16 cellular contexts compared by ENCODE assay signal in the genomic region with DNA sequence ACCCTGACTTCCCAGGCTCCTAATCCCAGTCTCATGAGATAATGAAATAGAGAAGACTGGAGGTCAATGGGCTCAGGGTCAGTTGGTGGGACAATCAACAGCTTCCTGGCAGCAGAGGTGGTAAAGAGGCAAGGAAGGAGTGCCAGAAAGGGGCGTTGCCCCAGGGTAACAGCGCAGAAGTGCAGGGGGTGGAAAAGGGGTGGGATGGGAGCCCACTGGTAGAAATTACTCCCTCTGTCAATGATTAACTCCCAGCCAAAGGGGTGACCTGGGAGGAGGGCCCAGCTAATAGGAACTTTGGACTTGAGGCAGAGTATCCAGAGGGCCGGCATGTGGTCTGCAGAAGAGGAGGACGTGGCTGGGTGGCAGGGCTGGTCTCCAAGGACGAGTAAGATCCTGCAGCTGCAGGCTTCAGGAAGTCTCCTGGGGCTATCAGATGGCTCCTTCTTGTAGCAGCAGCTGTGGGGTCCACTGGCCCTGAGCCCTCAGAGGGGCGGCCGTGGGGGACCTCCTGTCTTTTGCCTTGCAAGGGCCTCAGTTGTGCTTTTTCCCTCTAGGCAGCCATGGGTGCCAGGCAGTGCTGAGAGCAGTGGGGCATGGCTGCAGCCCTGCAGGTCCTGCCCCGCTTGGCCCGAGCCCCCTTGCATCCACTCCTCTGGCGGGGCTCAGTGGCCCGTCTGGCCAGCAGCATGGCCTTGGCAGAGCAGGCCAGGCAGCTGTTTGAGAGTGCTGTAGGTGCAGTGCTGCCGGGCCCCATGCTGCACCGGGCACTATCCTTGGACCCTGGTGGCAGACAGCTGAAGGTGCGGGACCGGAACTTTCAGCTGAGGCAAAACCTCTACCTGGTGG. TPM values are rescaled to one million over a fixed set of nuclear protein-coding genes. Genes with fewer than 3 reads are reported as not detected.
A peak's percentile ranks its signal among the peaks of the same experiment; 100 is the strongest.
DNase-seq lines count a peak whose midpoint lies in the region; ATAC-seq and TF ChIP-seq lines count a peak whose summit lies in the region.
"Had no signal": no experiment of that assay in that cellular context is flagged by ENCODE, and none has a peak within 500 bp of the region (broad histone marks: within the 10 kb centered on the region; RNA-seq: fewer than 3 reads in every experiment).

No MANE protein-coding gene starts in this region.

- H2BK12ac ChIP-seq in H9 (ENCODE audit: insufficient read length, low read depth, low read length) = no peak overlapping the region

- no peaks in the 10 kb centered on the region for H3K79me1 ChIP-seq in H9 (ENCODE audit: insufficient read depth, low read depth, low read length, poor library complexity, severe bottlenecking)

- H2BK120ac ChIP-seq in H9 (ENCODE audit: low read depth, low read length, poor library complexity, severe bottlenecking) = no peak overlapping the region

- peaks cover 0 to 50% (median 19%) of the 10 kb centered on the region in 11 experiments; a peak in 12 of 22 replicates for H4K20me1 ChIP-seq in BLaER1 treated with 17β-estradiol and CSF1 and Interleukin-3, amounts not matched to agents 10 nM and 100 nM
- no peaks in the 10 kb centered on the region for H4K20me1 ChIP-seq in H9 (ENCODE audit: control insufficient read depth, insufficient read depth, insufficient read length)

- no peak overlapping the region for H3K18ac ChIP-seq in H9 (ENCODE audit: insufficient read length, low read depth, low read length)

- no peak overlapping the region for H2BK20ac ChIP-seq in H9 (ENCODE audit: low read depth, low read length, poor library complexity, severe bottlenecking)

- no peaks in the 10 kb centered on the region for H3K9me3 Mint-ChIP-seq in H9
- H3K9me3 Mint-ChIP-seq: CD4-positive, CD25-positive, alpha-beta regulatory T cell; stimulated activated naive CD8-positive, alpha-beta T cell treated with anti-CD3 and anti-CD28 coated beads, Interleukin-15, Interleukin-2, amounts not matched to agents 100 ng/mL and 50 ng/mL, for 24 hours had no signal

- TF ChIP-seq CTCF in H9 (conservative IDR thresholded peaks at IDR 0.05) (peak; percentile 32; the same call in 2 of the 3 replicates), choroid plexus epithelial cell (conservative IDR thresholded peaks at IDR 0.05; ENCODE audit: low read depth, low read length) (peak; percentile 18)

- H4K8ac ChIP-seq in H9 (replicated peaks; ENCODE audit: insufficient read length, low read depth, low read length) = no peak overlapping the region

- peak overlapping the region in 2 of 11 experiments; percentile 35 to 97; a peak in 5 of 22 replicates for H3K27ac ChIP-seq in BLaER1 treated with 17β-estradiol and CSF1 and Interleukin-3, amounts not matched to agents 10 nM and 100 nM
- H3K27ac ChIP-seq in H9 (ENCODE audit: insufficient read length, low read depth, low read length) = no peak overlapping the region
- H3K27ac ChIP-seq: coronary artery, GM23248 had no signal

- H4K91ac ChIP-seq in H9 (ENCODE audit: insufficient read length, low read depth, low read length) = no peak overlapping the region

- peaks cover 3% of the 10 kb centered on the region for H3K23me2 ChIP-seq in H9 (ENCODE audit: insufficient read length, low read depth, low read length, poor library complexity, severe bottlenecking)

- peak overlapping the region in 10 of 11 experiments; percentile 24 to 94 (median 41); a peak in 19 of 22 replicates for H3K9ac ChIP-seq in BLaER1 treated with 17β-estradiol and CSF1 and Interleukin-3, amounts not matched to agents 10 nM and 100 nM
- H3K9ac ChIP-seq in H9 (ENCODE audit: extremely low read depth, insufficient read length, low read length) = no peak overlapping the region
- H3K9ac ChIP-seq in mucosa of stomach (ENCODE audit: low read length) = peak overlapping the region; percentile 41
- H3K9ac ChIP-seq: GM23248 had no signal

- peak overlapping the region; percentile 82 to 96 (median 92) for H3K4me2 ChIP-seq in BLaER1 treated with 17β-estradiol and CSF1 and Interleukin-3, amounts not matched to agents 10 nM and 100 nM
- no peak overlapping the region for H3K4me2 ChIP-seq in H9 (ENCODE audit: insufficient read depth, insufficient read length, low read length)

- H3K4me3 ChIP-seq in BLaER1 treated with 17β-estradiol and CSF1 and Interleukin-3, amounts not matched to agents 10 nM and 100 nM = peak overlapping the region in 3 of 10 experiments; percentile 6 to 19 (median 10); a peak in 2 of 20 replicates
- no peak overlapping the region for H3K4me3 ChIP-seq in choroid plexus epithelial cell (ENCODE audit: low read depth, low read length)
- no peak overlapping the region for H3K4me3 ChIP-seq in mucosa of stomach (ENCODE audit: low read length)
- H3K4me3 ChIP-seq: coronary artery, GM23248 had no signal

- no peaks in the 10 kb centered on the region; a peak in 3 of 7 replicates for H3K36me3 Mint-ChIP-seq in H9 (ENCODE audit: insufficient read depth in 1 of 3, low read depth in 3 of 3)

- H3K27me3 ChIP-seq in BLaER1 treated with 17β-estradiol and CSF1 and Interleukin-3, amounts not matched to agents 10 nM and 100 nM = no peaks in the 10 kb centered on the region
- H3K27me3 ChIP-seq in H9 (ENCODE audit: insufficient read depth, low read length) = no peaks in the 10 kb centered on the region
- no peaks in the 10 kb centered on the region for H3K27me3 ChIP-seq in mucosa of stomach (ENCODE audit: control insufficient read depth, insufficient read depth, low read length)

- H3K4me1 Mint-ChIP-seq in H9 = peaks cover 8 to 10% of the 10 kb centered on the region in 2 experiments

- no CpG with 5 or more reads among the region's 15 CpGs for WGBS in H9 (ENCODE audit: extremely low coverage, insufficient read length, low lambda C conversion rate)

- peaks cover 18 to 46% (median 43%) of the 10 kb centered on the region in 11 experiments for H3K36me3 ChIP-seq in BLaER1 treated with 17β-estradiol and CSF1 and Interleukin-3, amounts not matched to agents 10 nM and 100 nM
- H3K36me3 ChIP-seq in mucosa of stomach (ENCODE audit: control insufficient read depth, insufficient read depth, low read length) = peaks cover 23% of the 10 kb centered on the region

- peaks cover 36 to 61% (median 48%) of the 10 kb centered on the region in 10 experiments for H3K4me1 ChIP-seq in BLaER1 treated with 17β-estradiol and CSF1 and Interleukin-3, amounts not matched to agents 10 nM and 100 nM
- H3K4me1 ChIP-seq in H9 (ENCODE audit: insufficient read depth, low read length) = no peaks in the 10 kb centered on the region
- H3K4me1 ChIP-seq in mucosa of stomach (ENCODE audit: control insufficient read depth, insufficient read depth, low read length) = peaks cover 51% of the 10 kb centered on the region

- H3K79me2 ChIP-seq in H9 (ENCODE audit: insufficient read depth, low read length) = no peaks in the 10 kb centered on the region

- DNase-seq in H9 = no peak
- no peak for DNase-seq in choroid plexus epithelial cell (ENCODE audit: low read depth)
- no peak for DNase-seq in GM03348 (ENCODE audit: low spot score)
- DNase-seq: activated CD4-positive, alpha-beta T cell treated with anti-CD3 and anti-CD28 coated beads, Interleukin-2, amount 50 U/mL, for 48 hours; activated naive CD4-positive, alpha-beta T cell treated with Interleukin-2 at 50 U/mL for 16 hours; CD4-positive, CD25-positive, alpha-beta regulatory T cell; GM23248; NCI-H1417 treated with DMSO at 0.1 percent for 48 hours; stimulated activated CD4-positive, alpha-beta T cell treated with anti-CD3 and anti-CD28 coated beads, Interleukin-4, amount 100 ng/mL, for 1 hour had no signal

- ATAC-seq in HG03442 (IDR thresholded peaks at IDR 0.05; ENCODE audit: unreplicated experiment) (no peak), GM19455 (IDR thresholded peaks at IDR 0.05; ENCODE audit: unreplicated experiment) (no peak), HG03280 (IDR thresholded peaks at IDR 0.05; ENCODE audit: unreplicated experiment) (no peak)

- H3K4ac ChIP-seq in H9 (ENCODE audit: low read depth, low read length) = no peak overlapping the region

- H3K9me3 ChIP-seq in BLaER1 treated with 17β-estradiol and CSF1 and Interleukin-3, amounts not matched to agents 10 nM and 100 nM (replicated peaks in 1 of 11) = no peaks in the 10 kb centered on the region
- H3K9me3 ChIP-seq in H9 (ENCODE audit: control insufficient read depth, low read depth, low read length) (no peaks in the 10 kb centered on the region), mucosa of stomach (ENCODE audit: control insufficient read depth, low read length) (no peaks in the 10 kb centered on the region)

- H3K14ac ChIP-seq in H9 (ENCODE audit: insufficient read depth, low read length) = no peak overlapping the region

- no peak overlapping the region for H2AK5ac ChIP-seq in H9 (ENCODE audit: insufficient read length, low read length)

- H3K27me3 Mint-ChIP-seq in H9 (ENCODE audit: low read depth) = no peaks in the 10 kb centered on the region
- H3K27me3 Mint-ChIP-seq: CD4-positive, CD25-positive, alpha-beta regulatory T cell; stimulated activated naive CD8-positive, alpha-beta T cell treated with anti-CD3 and anti-CD28 coated beads, Interleukin-15, Interleukin-2, amounts not matched to agents 100 ng/mL and 50 ng/mL, for 24 hours had no signal

- H4K5ac ChIP-seq in H9 (ENCODE audit: insufficient read length, low read depth, low read length) = no peak overlapping the region

- no peak overlapping the region for H3K56ac ChIP-seq in H9 (ENCODE audit: insufficient read length, low read depth, low read length)

- no peak overlapping the region for H2AFZ ChIP-seq in H9 (ENCODE audit: low read length)
- H2AFZ ChIP-seq: GM23248 had no signal

- no peak overlapping the region for H2BK15ac ChIP-seq in H9 (ENCODE audit: low read depth, low read length)

- no peak overlapping the region for H3K23ac ChIP-seq in H9 (ENCODE audit: insufficient read length, low read depth, low read length)

- H3K4me3 Mint-ChIP-seq in H9 = no peak overlapping the region; a peak in 1 of 5 replicates
- H3K4me3 Mint-ChIP-seq: stimulated activated naive CD8-positive, alpha-beta T cell treated with anti-CD3 and anti-CD28 coated beads, Interleukin-15, Interleukin-2, amounts not matched to agents 100 ng/mL and 50 ng/mL, for 24 hours had no signal

- no peak overlapping the region for H3T11ph ChIP-seq in H9 (ENCODE audit: low read length)

- H3K27ac Mint-ChIP-seq in H9 = no peak overlapping the region; a peak in 1 of 7 replicates
- H3K27ac Mint-ChIP-seq: stimulated activated naive CD8-positive, alpha-beta T cell treated with anti-CD3 and anti-CD28 coated beads, Interleukin-15, Interleukin-2, amounts not matched to agents 100 ng/mL and 50 ng/mL, for 24 hours had no signal

- no peak overlapping the region for H2BK5ac ChIP-seq in H9 (ENCODE audit: insufficient read length, low read length)

RNA-seq across cellular contexts. Expression of gene GLYCTK, which starts 2.3 kb away (rescaled TPM):
- 8.4 and 8.8 TPM in 2 replicates for total RNA-seq in H9 (2021)

RNA-seq across cellular contexts. Expression of gene WDR82, which starts 11.5 kb away (rescaled TPM):
- total RNA-seq in H9 (2021) = 83.1 and 84.3 TPM in 2 replicates

RNA-seq across cellular contexts. Expression of gene DNAH1, which starts 26.1 kb away (rescaled TPM):
- 2.0 and 2.3 TPM in 2 replicates for total RNA-seq in H9 (2021)

RNA-seq across cellular contexts. Expression of gene PPM1M, which starts 44.4 kb away (rescaled TPM):
- total RNA-seq in H9 (2021) = 6.1 and 7.4 TPM in 2 replicates

RNA-seq across cellular contexts. Expression of gene TWF2, which starts 51.0 kb away (rescaled TPM):
- 44.8 and 50.9 TPM in 2 replicates for total RNA-seq in H9 (2021)
